In the genomic region with DNA sequence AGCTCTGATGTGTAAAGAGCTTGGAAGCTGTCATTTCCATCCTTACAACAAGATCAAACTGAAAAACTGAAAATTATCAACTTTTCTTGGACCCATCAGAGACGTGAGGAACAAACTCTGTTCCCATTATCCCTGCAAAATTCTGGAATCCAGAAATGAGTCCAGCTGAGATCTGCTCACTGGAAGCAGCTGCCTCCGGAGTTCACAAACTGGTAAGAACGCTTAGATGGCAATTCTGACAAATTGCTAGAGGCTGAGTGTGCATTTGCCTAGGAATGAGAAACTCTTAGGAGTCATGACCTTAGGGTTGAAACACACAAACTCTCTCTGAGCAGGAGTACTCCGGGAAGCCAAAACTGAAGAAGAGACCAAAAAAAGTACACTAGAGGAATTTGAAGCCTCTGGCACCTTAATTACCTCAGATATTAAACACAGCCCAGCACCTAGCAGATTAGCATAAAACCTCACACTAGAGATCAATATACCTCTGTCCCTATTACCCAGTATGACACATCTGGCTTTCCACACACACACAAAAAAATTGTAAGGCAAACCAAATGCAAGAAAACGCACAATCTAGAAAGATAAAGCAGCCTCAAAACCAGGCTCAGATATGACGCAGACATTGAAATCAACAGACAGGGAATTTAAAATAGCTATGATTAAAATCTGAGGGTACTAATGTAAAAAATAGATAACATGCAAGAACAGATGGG, we compare ENCODE assay signal across 11 cellular contexts.
DNase-seq lines count a peak whose midpoint lies in the region; ATAC-seq and TF ChIP-seq lines count a peak whose summit lies in the region.
"Had no signal": no experiment of that assay in that cellular context is flagged by ENCODE, and none has a peak within 500 bp of the region (broad histone marks: within the 10 kb centered on the region; RNA-seq: fewer than 3 reads in every experiment).

No MANE protein-coding gene starts in this region.

- H3K4me1 ChIP-seq in PC-9 (replicated peaks; ENCODE audit: insufficient read depth), result peaks cover 14% of the 10 kb centered on the region
- H3K4me1 ChIP-seq in endodermal cell (ENCODE audit: control insufficient read depth, insufficient read depth, low read length), result no peaks in the 10 kb centered on the region
- H3K4me1 ChIP-seq: stomach had no signal

- no peaks in the 10 kb centered on the region; the same call in 1 of the 2 replicates for H3F3A ChIP-seq in PC-9 (ENCODE audit: insufficient read depth, low read depth)

- intact Hi-C loops in PC-9 (cut with micrococcal nuclease; ENCODE audit: unreplicated experiment), result no loop called here

- no peak overlapping the region for H3K9ac ChIP-seq in endodermal cell (ENCODE audit: extremely low read depth, low read length, poor library complexity, severe bottlenecking)

- H3K4me3 ChIP-seq in PC-9 (no peak overlapping the region), endodermal cell (ENCODE audit: low read length) (no peak overlapping the region), H7 (ENCODE audit: insufficient read depth, low read depth, low read length) (no peak overlapping the region)
- H3K4me3 ChIP-seq: stomach had no signal

- no peaks in the 10 kb centered on the region for H4K20me1 ChIP-seq in PC-9 (ENCODE audit: insufficient read depth)

- peak; percentile 63 for DNase-seq in AG20443 (ENCODE audit: low spot score)
- peak in 1 of 2 experiments; percentile 63 for DNase-seq in PC-9
- no peak for DNase-seq in endodermal cell
- DNase-seq in type B pancreatic cell (ENCODE audit: extremely low spot score, unreplicated experiment), result no peak
- DNase-seq in H7, result no peak
- DNase-seq: activated T-cell treated with anti-CD3 and anti-CD28 coated beads for 4 hours, COR-L47, stomach had no signal

- H3K27ac Mint-ChIP-seq in endodermal cell, result peak overlapping the region; percentile 17
- peak overlapping the region in 2 of 3 experiments; percentile 55 to 87 for H3K27ac Mint-ChIP-seq in nephron
- H3K27ac Mint-ChIP-seq in type B pancreatic cell, result no peak overlapping the region

- no peaks in the 10 kb centered on the region for H3K79me2 ChIP-seq in PC-9 (ENCODE audit: low read depth)

- H3K9me3 Mint-ChIP-seq in endodermal cell (no peaks in the 10 kb centered on the region), nephron (peaks cover 5% of the 10 kb centered on the region), type B pancreatic cell (peaks cover 8% of the 10 kb centered on the region)

- ATAC-seq in HG03432 (IDR thresholded peaks at IDR 0.05; ENCODE audit: unreplicated experiment) (no peak), HG02970 (IDR thresholded peaks at IDR 0.05; ENCODE audit: low FRiP score, unreplicated experiment) (no peak)

- H3K4me3 Mint-ChIP-seq in endodermal cell (no peak overlapping the region), nephron (no peak overlapping the region), type B pancreatic cell (no peak overlapping the region)

- TF ChIP-seq CTCF in PC-9 (conservative IDR thresholded peaks at IDR 0.05), result no peak
- TF ChIP-seq CTCF in endodermal cell (conservative IDR thresholded peaks at IDR 0.05), result no peak
- TF ChIP-seq CTCF in nephron (IDR thresholded peaks at IDR 0.05; ENCODE audit: unreplicated experiment in 3 of 3), result no peak
- TF ChIP-seq CTCF in type B pancreatic cell (conservative IDR thresholded peaks at IDR 0.05), result no peak

- POLR2A ChIA-PET in PC-9 (lab: Charles Lee; ENCODE audit: unreplicated experiment), result interaction anchor here (0.6 to 0.7 kb wide), 2 partner anchors 72 to 264 kb away, joined by 3 read pairs; no protein-coding TSS in a partner anchor

- H3K36me3 ChIP-seq in PC-9 (ENCODE audit: low read depth) (no peaks in the 10 kb centered on the region), endodermal cell (ENCODE audit: control insufficient read depth, insufficient read depth, low read length) (no peaks in the 10 kb centered on the region), H7 (replicated peaks; ENCODE audit: control insufficient read depth, insufficient read depth, low read length) (no peaks in the 10 kb centered on the region)
- H3K36me3 ChIP-seq: stomach had no signal

- CTCF ChIA-PET in PC-9 (lab: Charles Lee), result interaction anchor here (0.7 kb wide), 1 partner anchor 25 kb away, joined by 8 read pairs; no protein-coding TSS in a partner anchor

- H2AFZ ChIP-seq in PC-9, result no peak overlapping the region

- H3K36me3 Mint-ChIP-seq in endodermal cell (ENCODE audit: low read depth) (no peaks in the 10 kb centered on the region), nephron (ENCODE audit: low read depth) (no peaks in the 10 kb centered on the region), type B pancreatic cell (no peaks in the 10 kb centered on the region)

- H3K4me2 ChIP-seq in PC-9, result peak overlapping the region; percentile 20

- BruUV-seq in PC-9 (replicated peaks; lab: Mats Ljungman, UMichigan), result no TSS peak

- H3K27me3 ChIP-seq in PC-9 (ENCODE audit: insufficient read depth, low read depth) (no peaks in the 10 kb centered on the region), endodermal cell (ENCODE audit: control insufficient read depth, insufficient read depth, low read length, poor library complexity, severe bottlenecking) (no peaks in the 10 kb centered on the region), H7 (ENCODE audit: control insufficient read depth, insufficient read depth, low read length) (no peaks in the 10 kb centered on the region)
- H3K27me3 ChIP-seq: stomach had no signal

- H3K4me1 Mint-ChIP-seq in endodermal cell (peaks cover 5% of the 10 kb centered on the region), nephron (no peaks in the 10 kb centered on the region), type B pancreatic cell (ENCODE audit: unreplicated experiment) (peaks cover 12% of the 10 kb centered on the region)

- 87 to 89% methylated on average over 5 to 6 of the region's 6 CpGs for WGBS in endodermal cell (ENCODE audit: insufficient coverage in 1 of 2, insufficient read length in 1 of 2), 2 experiments

- H3K27ac ChIP-seq in PC-9 (no peak overlapping the region), endodermal cell (ENCODE audit: low read depth, low read length) (no peak overlapping the region)
- H3K27ac ChIP-seq: stomach had no signal

- 0 out of 2 replicates have a peak, but pooled peaks cover 3% of the 10 kb centered on the region for H3K9me3 ChIP-seq in PC-9 (ENCODE audit: insufficient read depth, low read depth)
- no peaks in the 10 kb centered on the region for H3K9me3 ChIP-seq in endodermal cell (ENCODE audit: control insufficient read depth, low read length)
- H3K9me3 ChIP-seq: stomach had no signal

- no peaks in the 10 kb centered on the region for H3K27me3 Mint-ChIP-seq in endodermal cell (ENCODE audit: insufficient read depth)
- no peaks in the 10 kb centered on the region for H3K27me3 Mint-ChIP-seq in nephron (ENCODE audit: low read depth)
- H3K27me3 Mint-ChIP-seq in type B pancreatic cell, result no peaks in the 10 kb centered on the region

- H3K9me2 ChIP-seq in PC-9 (ENCODE audit: insufficient read depth), result no peaks in the 10 kb centered on the region
